ENCODE assay signal across 21 cellular contexts in genomic region chr11:70908223-70908622, GRCh38.
"Had no signal": no experiment of that assay in that cellular context is flagged by ENCODE, and none has a peak within 500 bp of the region (broad histone marks: within the 10 kb centered on the region; RNA-seq: fewer than 3 reads in every experiment).

No MANE protein-coding gene starts in this region.

- H3K4me1 ChIP-seq: left ventricle myocardium inferior, psoas muscle, right lobe of liver, thyroid gland had no signal

- H3K4me3 ChIP-seq: cardiac muscle cell, dorsolateral prefrontal cortex, left ventricle myocardium inferior, neural progenitor cell, psoas muscle, right lobe of liver, thyroid gland had no signal

- DNase-seq: activated B cell treated with CpG ODN at 0.5 μM for 24 hours; activated CD4-positive, alpha-beta memory T cell treated with anti-CD3 and anti-CD28 coated beads for 36 hours; activated CD4-positive, alpha-beta T cell treated with anti-CD3 and anti-CD28 coated beads for 4 hours; activated CD8-positive, alpha-beta memory T cell treated with anti-CD3 and anti-CD28 coated beads, Interleukin-2, amount 10 ng/mL, durations not matched to agents 7 days and 5 days; activated naive CD4-positive, alpha-beta T cell treated with Interleukin-2 at 50 U/mL for 16 hours; activated naive CD8-positive, alpha-beta T cell treated with anti-CD3 and anti-CD28 coated beads, Interleukin-2, amount 10 ng/mL, durations not matched to agents 7 days and 5 days; amygdala; foreskin melanocyte; hypothalamus; islet precursor cell; left ventricle myocardium inferior; naive B cell; psoas muscle; stimulated activated CD8-positive, alpha-beta memory T cell treated with anti-CD3 and anti-CD28 coated beads, Interleukin-4, amount 100 ng/mL, for 48 hours; stimulated activated naive CD4-positive, alpha-beta T cell; T-cell; thyroid gland had no signal

- ATAC-seq: activated CD8-positive, alpha-beta memory T cell treated with anti-CD3 and anti-CD28 coated beads, Interleukin-2, amount 10 ng/mL, durations not matched to agents 7 days and 5 days; psoas muscle; T-cell had no signal

- H3K27ac ChIP-seq: cardiac muscle cell, dorsolateral prefrontal cortex, left ventricle myocardium inferior, neural progenitor cell, psoas muscle, right lobe of liver, thyroid gland had no signal

- H3K9me3 ChIP-seq: left ventricle myocardium inferior, psoas muscle, right lobe of liver, thyroid gland had no signal

- H3K9ac ChIP-seq: neural progenitor cell had no signal

- H2AFZ ChIP-seq: neural progenitor cell had no signal

- H3K27me3 ChIP-seq: cardiac muscle cell, neural progenitor cell, right lobe of liver, thyroid gland had no signal

- H3K4me2 ChIP-seq: neural progenitor cell had no signal

- H3K36me3 ChIP-seq: cardiac muscle cell, left ventricle myocardium inferior, neural progenitor cell, right lobe of liver, thyroid gland had no signal
